ENCODE assay signal across 8 cellular contexts in genomic region chr14:50773632-50774541, GRCh38. TPM values are rescaled to one million over a fixed set of nuclear protein-coding genes. Genes with fewer than 3 reads are reported as not detected.
DNase-seq lines count a peak whose midpoint lies in the region; ATAC-seq, FAIRE-seq and TF ChIP-seq lines count a peak whose summit lies in the region.

No MANE protein-coding gene starts in this region.

- TF ChIP-seq POLR2A in GM12891 (IDR thresholded peaks at IDR 0.05; ENCODE audit: low read depth, low read length) = no peak

- H3K4me3 ChIP-seq in AG10803 (ENCODE audit: low read length) = no peak overlapping the region

- TF ChIP-seq CTCF in AG10803 (conservative IDR thresholded peaks at IDR 0.05; ENCODE audit: low read length) (peak; percentile 97), omental fat pad (IDR thresholded peaks at IDR 0.05) (no peak)

- peak; percentile 5 for FAIRE-seq in GM12891 (lab: Jason Lieb, UNC)

- no peak for ATAC-seq in omental fat pad (ENCODE audit: low FRiP score)
- no peak for ATAC-seq in HG03135 (IDR thresholded peaks at IDR 0.05; ENCODE audit: unreplicated experiment)

- peak; percentile 53 for DNase-seq in AG10803 (ENCODE audit: low read depth)
- no peak for DNase-seq in GM12891 (ENCODE audit: insufficient read length, low spot score)
- DNase-seq in NCI-H748 treated with DMSO at 0.1 percent for 48 hours (lab: John Stamatoyannopoulos, UW) = peak; percentile 25
- DNase-seq in astrocyte of the hippocampus (ENCODE audit: low read depth, low spot score) = peak; percentile 85
- DNase-seq in inferior parietal cortex (ENCODE audit: extremely low spot score) = peak; percentile 80
- DNase-seq in stimulated activated CD4-positive, alpha-beta T cell treated with anti-CD3 and anti-CD28 coated beads, Interleukin-4, amount 100 ng/mL, for 24 hours = peak; percentile 37
- no peak for DNase-seq in omental fat pad (ENCODE audit: low spot score)

TF ChIP-seq in GM12891, 5 proteins besides CTCF, POLR2A, EP300 and RAD21:
- TF ChIP-seq SPI1 (IDR thresholded peaks at IDR 0.05; ENCODE audit: low read depth, low read length) (no peak), POU2F2 (IDR thresholded peaks at IDR 0.05; ENCODE audit: low read depth, low read length) (no peak), POLR2AphosphoS5 (IDR thresholded peaks at IDR 0.05; ENCODE audit: low read depth, low read length) (no peak), TAF1 (IDR thresholded peaks at IDR 0.05; ENCODE audit: low read depth, low read length) (no peak), PAX5 (IDR thresholded peaks at IDR 0.05; ENCODE audit: insufficient read depth, low read length, severe bottlenecking) (no peak)

RNA-seq across cellular contexts. Expression of gene NIN, which starts 57.1 kb away (rescaled TPM):
- 41.6 TPM for polyA plus RNA-seq in GM12891 (2012; ENCODE audit: low read depth, missing spikeins)
- total RNA-seq in omental fat pad = 10 to 100 TPM; 23.7 to 51.2 (median 29.5) TPM

Comparison
In these comparisons a context has a peak if more than half of its experiments do, and no peak if none do; other contexts are left out.
1. DNase-seq: peak in AG10803 (single experiment), NCI-H748 treated with DMSO at 0.1 percent for 48 hours (single experiment), astrocyte of the hippocampus (single experiment), inferior parietal cortex (single experiment) and stimulated activated CD4-positive, alpha-beta T cell treated with anti-CD3 and anti-CD28 coated beads, Interleukin-4, amount 100 ng/mL, for 24 hours (single experiment); none in GM12891 (single experiment) and omental fat pad (single experiment).